Comparison of ENCODE assay signal across 8 cellular contexts in the genomic region with DNA sequence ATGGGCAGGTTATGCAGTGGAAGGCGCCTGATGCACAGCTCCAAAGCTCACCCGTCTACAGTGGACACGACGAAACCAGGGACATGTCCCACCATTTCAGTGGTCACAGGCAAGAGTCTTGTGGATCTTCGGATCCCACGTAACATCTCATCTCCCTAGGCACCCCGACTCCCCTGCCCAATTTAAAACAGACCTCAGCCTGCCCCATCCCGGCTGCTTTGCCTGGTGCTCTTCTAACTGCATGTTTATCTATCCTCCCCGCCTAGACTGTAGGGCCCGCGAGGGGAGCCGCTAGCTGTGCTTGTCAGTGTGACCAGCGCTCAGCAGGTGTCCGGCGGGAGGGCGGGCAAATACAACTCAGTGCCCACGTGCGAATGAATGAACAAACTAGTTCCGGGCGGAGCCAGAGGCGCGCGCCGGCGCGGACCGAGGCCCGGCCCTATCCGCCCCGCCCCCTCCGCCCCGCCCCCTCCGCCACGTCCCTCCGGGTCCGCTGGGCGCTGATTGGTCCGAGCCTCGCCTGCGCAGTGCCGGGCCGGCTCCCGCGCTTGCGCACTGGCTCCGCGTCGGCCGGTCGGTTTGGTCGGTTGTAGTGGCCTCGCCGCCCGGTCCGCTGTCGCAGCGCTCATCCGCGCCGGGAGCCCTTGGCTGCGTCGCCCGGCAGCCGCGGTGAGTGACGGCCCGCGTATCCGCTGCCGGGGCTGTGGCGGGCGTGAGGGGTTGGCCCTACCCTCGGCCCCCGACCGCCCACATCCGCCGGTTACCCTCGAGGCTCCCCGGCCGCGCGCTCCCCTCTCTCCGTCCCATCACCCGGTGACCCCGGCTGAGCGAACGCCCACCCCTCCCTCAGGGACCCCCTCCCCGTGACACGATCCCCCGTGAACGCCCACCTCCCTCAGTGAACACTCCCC.
DNase-seq lines count a peak whose midpoint lies in the region; ATAC-seq and TF ChIP-seq lines count a peak whose summit lies in the region.

No MANE protein-coding gene starts in this region.

- peak overlapping the region; percentile 95 for H3K4me3 Mint-ChIP-seq in activated naive CD8-positive, alpha-beta T cell
- peak overlapping the region; percentile 80 for H3K4me3 Mint-ChIP-seq in osteocyte (ENCODE audit: unreplicated experiment)

- H3K9me3 ChIP-seq in thoracic aorta: no peaks in the 10 kb centered on the region

- ATAC-seq in HG02642 (IDR thresholded peaks at IDR 0.05; ENCODE audit: poor library complexity, unreplicated experiment) (peak; percentile 89), SK-N-SH treated with all-trans-retinoic acid at 6 μM for 48 hours (peak; percentile 91), Right ventricle myocardium inferior (peak; percentile 97), thoracic aorta (ENCODE audit: insufficient number of reproducible peaks, low FRiP score, low read depth) (peak; percentile 94)

- DNase-seq in GM12864 (ENCODE audit: low read depth) (peak; percentile 59), NCI-H1105 (lab: John Stamatoyannopoulos, UW) (peak; percentile 93), Right ventricle myocardium inferior (ENCODE audit: missing footprints) (peak; percentile 95), osteocyte (ENCODE audit: extremely low spot score, unreplicated experiment) (peak; percentile 98), thoracic aorta (ENCODE audit: low spot score) (peak; percentile 57)

- peak overlapping the region; percentile 59 to 78 for H3K27ac ChIP-seq in thoracic aorta

- H3K36me3 Mint-ChIP-seq in activated naive CD8-positive, alpha-beta T cell: peaks cover 7% of the 10 kb centered on the region
- H3K36me3 Mint-ChIP-seq in osteocyte (ENCODE audit: unreplicated experiment): peaks cover 8% of the 10 kb centered on the region

- intact Hi-C loops in Right ventricle myocardium inferior (cut with DNase I): no loop called here

- H3K27me3 ChIP-seq in thoracic aorta (replicated peaks; ENCODE audit: insufficient read depth): no peaks in the 10 kb centered on the region

- H3K9me3 Mint-ChIP-seq in activated naive CD8-positive, alpha-beta T cell (ENCODE audit: low read depth): no peaks in the 10 kb centered on the region
- no peaks in the 10 kb centered on the region for H3K9me3 Mint-ChIP-seq in osteocyte (ENCODE audit: unreplicated experiment)

- H3K4me1 Mint-ChIP-seq in activated naive CD8-positive, alpha-beta T cell (ENCODE audit: low read depth): peaks cover 30% of the 10 kb centered on the region
- peaks cover 23% of the 10 kb centered on the region for H3K4me1 Mint-ChIP-seq in osteocyte (ENCODE audit: unreplicated experiment)

- no peak for TF ChIP-seq CTCF in GM12864 (IDR thresholded peaks at IDR 0.05; ENCODE audit: low read depth, low read length, missing control alignments)
- no peak for TF ChIP-seq CTCF in osteocyte (IDR thresholded peaks at IDR 0.05)
- no peak for TF ChIP-seq CTCF in thoracic aorta (IDR thresholded peaks at IDR 0.05)

- H3K27me3 Mint-ChIP-seq in activated naive CD8-positive, alpha-beta T cell: no peaks in the 10 kb centered on the region
- H3K27me3 Mint-ChIP-seq in osteocyte (ENCODE audit: unreplicated experiment): no peaks in the 10 kb centered on the region

- peaks cover 4 to 5% of the 10 kb centered on the region in 2 donors for H3K4me1 ChIP-seq in thoracic aorta (ENCODE audit: control insufficient read depth in 1 of 2, low read depth in 2 of 2)

- peak overlapping the region; percentile 97 for H3K27ac Mint-ChIP-seq in activated naive CD8-positive, alpha-beta T cell
- H3K27ac Mint-ChIP-seq in osteocyte (ENCODE audit: unreplicated experiment): peak overlapping the region; percentile 84

- H3K36me3 ChIP-seq in thoracic aorta: no peaks in the 10 kb centered on the region

- H3K4me3 ChIP-seq in GM12864 (ENCODE audit: low read depth, low read length) (peak overlapping the region; percentile 61), thoracic aorta (peak overlapping the region; percentile 90)

TF ChIP-seq in SK-N-SH treated with all-trans-retinoic acid at 6 μM for 48 hours, 23 proteins besides CTCF, POLR2A, EP300 and RAD21:
- TF ChIP-seq POU6F1 (CRISPR knock-in tag; IDR thresholded peaks at IDR 0.05; ENCODE audit: borderline replicate concordance, low read depth) (no peak), ZFP3 (CRISPR knock-in tag; IDR thresholded peaks at IDR 0.05) (no peak), ZNF8 (CRISPR knock-in tag; IDR thresholded peaks at IDR 0.05) (no peak), PATZ1 (CRISPR knock-in tag; IDR thresholded peaks at IDR 0.05; ENCODE audit: borderline replicate concordance) (no peak), ARNTL (CRISPR knock-in tag; IDR thresholded peaks at IDR 0.05; ENCODE audit: borderline replicate concordance, low read depth) (no peak), TOX (CRISPR knock-in tag; IDR thresholded peaks at IDR 0.05; ENCODE audit: borderline replicate concordance) (no peak), BACH2 (CRISPR knock-in tag; IDR thresholded peaks at IDR 0.05; ENCODE audit: borderline replicate concordance) (no peak), TSHZ2 (CRISPR knock-in tag; IDR thresholded peaks at IDR 0.05) (no peak), GLIS3 (CRISPR knock-in tag; IDR thresholded peaks at IDR 0.05) (no peak), ZC3H10 (CRISPR knock-in tag; IDR thresholded peaks at IDR 0.05) (no peak)
- TF ChIP-seq, protein P1, sequence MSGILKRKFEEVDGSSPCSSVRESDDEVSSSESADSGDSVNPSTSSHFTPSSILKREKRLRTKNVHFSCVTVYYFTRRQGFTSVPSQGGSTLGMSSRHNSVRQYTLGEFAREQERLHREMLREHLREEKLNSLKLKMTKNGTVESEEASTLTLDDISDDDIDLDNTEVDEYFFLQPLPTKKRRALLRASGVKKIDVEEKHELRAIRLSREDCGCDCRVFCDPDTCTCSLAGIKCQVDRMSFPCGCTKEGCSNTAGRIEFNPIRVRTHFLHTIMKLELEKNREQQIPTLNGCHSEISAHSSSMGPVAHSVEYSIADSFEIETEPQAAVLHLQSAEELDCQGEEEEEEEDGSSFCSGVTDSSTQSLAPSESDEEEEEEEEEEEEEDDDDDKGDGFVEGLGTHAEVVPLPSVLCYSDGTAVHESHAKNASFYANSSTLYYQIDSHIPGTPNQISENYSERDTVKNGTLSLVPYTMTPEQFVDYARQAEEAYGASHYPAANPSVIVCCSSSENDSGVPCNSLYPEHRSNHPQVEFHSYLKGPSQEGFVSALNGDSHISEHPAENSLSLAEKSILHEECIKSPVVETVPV (CRISPR knock-in tag; IDR thresholded peaks at IDR 0.05): no peak

Comparison
In these comparisons a context has a peak if more than half of its experiments do, and no peak if none do; other contexts are left out.
1. Peak in every context shown above with its lines: DNase-seq, ATAC-seq, H3K4me3 ChIP-seq and H3K27ac ChIP-seq.